In genomic region chr13:50990540-50991506, GRCh38 we compare ENCODE assay signal across 1 cellular context.
TF ChIP-seq lines count a peak whose summit lies in the region.

No MANE protein-coding gene starts in this region.

TF ChIP-seq in SK-N-SH, 30 proteins besides CTCF, POLR2A, EP300 and RAD21 (continued from another document):
- TF ChIP-seq REST (IDR thresholded peaks at IDR 0.05; ENCODE audit: low read depth, low read length), result no peak
- no peak for TF ChIP-seq POLR2AphosphoS5 (IDR thresholded peaks at IDR 0.05; ENCODE audit: low read depth, low read length)
- TF ChIP-seq FOXJ3 (CRISPR knock-in tag; IDR thresholded peaks at IDR 0.05), result no peak
- TF ChIP-seq, protein P1, sequence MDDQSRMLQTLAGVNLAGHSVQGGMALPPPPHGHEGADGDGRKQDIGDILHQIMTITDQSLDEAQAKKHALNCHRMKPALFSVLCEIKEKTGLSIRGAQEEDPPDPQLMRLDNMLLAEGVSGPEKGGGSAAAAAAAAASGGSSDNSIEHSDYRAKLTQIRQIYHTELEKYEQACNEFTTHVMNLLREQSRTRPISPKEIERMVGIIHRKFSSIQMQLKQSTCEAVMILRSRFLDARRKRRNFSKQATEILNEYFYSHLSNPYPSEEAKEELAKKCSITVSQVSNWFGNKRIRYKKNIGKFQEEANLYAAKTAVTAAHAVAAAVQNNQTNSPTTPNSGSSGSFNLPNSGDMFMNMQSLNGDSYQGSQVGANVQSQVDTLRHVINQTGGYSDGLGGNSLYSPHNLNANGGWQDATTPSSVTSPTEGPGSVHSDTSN (IDR thresholded peaks at IDR 0.05), result no peak
- TF ChIP-seq RCOR1 (IDR thresholded peaks at IDR 0.05; ENCODE audit: low read length), result no peak
- TF ChIP-seq ZBTB33 (IDR thresholded peaks at IDR 0.05; ENCODE audit: borderline replicate concordance, low read depth), result no peak
- no peak for TF ChIP-seq YY1 (IDR thresholded peaks at IDR 0.05; ENCODE audit: low read depth)
